In the genomic region with DNA sequence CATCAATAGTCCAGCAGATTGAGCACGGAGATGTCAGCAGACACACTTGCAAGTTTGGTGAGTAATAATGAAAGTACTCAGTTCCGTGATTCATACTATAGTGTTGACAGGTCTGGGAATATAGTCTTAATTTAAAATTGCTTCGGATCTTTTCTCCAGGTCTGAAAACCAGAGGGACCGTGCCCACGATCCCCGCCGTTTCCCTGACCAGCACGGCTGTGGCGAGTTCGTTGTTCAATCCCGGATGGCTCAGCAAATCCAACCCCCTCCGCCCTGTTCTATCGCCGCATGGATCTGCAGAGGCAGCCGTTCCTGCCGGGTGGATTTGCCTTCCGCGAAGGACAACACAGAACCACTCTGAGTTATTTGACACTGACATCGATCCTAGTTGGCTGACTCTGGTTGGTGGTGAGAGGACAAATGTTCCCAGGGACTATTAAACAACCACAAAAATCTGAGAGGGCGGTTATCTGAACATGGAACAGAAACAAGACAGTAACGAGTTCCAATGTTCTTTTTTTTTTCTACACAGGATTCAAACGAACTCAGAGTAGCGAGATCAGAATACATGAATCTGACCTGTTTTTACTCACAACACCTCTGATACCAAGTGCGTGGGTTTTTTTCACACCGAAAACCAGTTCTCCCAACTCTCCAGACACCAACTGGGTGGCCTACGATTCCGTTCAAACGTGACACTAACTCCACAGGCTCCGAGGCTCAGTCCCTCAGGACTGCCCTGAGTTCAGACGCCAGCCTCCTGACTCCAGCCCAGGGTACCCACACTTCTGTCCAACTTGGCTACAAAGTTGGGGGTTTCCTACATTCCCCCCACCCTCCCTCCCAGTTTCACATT, we compare ENCODE assay signal across 1 cellular context.
TF ChIP-seq lines count a peak whose summit lies in the region.

No MANE protein-coding gene starts in this region.

TF ChIP-seq in HepG2, 621 proteins besides CTCF, POLR2A, EP300 and RAD21 (continued from another document):
- TF ChIP-seq, protein P1, sequence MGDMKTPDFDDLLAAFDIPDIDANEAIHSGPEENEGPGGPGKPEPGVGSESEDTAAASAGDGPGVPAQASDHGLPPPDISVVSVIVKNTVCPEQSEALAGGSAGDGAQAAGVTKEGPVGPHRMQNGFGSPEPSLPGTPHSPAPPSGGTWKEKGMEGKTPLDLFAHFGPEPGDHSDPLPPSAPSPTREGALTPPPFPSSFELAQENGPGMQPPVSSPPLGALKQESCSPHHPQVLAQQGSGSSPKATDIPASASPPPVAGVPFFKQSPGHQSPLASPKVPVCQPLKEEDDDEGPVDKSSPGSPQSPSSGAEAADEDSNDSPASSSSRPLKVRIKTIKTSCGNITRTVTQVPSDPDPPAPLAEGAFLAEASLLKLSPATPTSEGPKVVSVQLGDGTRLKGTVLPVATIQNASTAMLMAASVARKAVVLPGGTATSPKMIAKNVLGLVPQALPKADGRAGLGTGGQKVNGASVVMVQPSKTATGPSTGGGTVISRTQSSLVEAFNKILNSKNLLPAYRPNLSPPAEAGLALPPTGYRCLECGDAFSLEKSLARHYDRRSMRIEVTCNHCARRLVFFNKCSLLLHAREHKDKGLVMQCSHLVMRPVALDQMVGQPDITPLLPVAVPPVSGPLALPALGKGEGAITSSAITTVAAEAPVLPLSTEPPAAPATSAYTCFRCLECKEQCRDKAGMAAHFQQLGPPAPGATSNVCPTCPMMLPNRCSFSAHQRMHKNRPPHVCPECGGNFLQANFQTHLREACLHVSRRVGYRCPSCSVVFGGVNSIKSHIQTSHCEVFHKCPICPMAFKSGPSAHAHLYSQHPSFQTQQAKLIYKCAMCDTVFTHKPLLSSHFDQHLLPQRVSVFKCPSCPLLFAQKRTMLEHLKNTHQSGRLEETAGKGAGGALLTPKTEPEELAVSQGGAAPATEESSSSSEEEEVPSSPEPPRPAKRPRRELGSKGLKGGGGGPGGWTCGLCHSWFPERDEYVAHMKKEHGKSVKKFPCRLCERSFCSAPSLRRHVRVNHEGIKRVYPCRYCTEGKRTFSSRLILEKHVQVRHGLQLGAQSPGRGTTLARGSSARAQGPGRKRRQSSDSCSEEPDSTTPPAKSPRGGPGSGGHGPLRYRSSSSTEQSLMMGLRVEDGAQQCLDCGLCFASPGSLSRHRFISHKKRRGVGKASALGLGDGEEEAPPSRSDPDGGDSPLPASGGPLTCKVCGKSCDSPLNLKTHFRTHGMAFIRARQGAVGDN (CRISPR knock-in tag; IDR thresholded peaks at IDR 0.05): 0 out of 2 replicates have a peak, but pooled peaks have one; percentile 12
- TF ChIP-seq HMG20A (CRISPR knock-in tag; IDR thresholded peaks at IDR 0.05; ENCODE audit: borderline replicate concordance) (no peak), ZNF3 (CRISPR knock-in tag; IDR thresholded peaks at IDR 0.05) (no peak), SATB2 (CRISPR knock-in tag; IDR thresholded peaks at IDR 0.05) (no peak), SP5 (CRISPR knock-in tag; IDR thresholded peaks at IDR 0.05; ENCODE audit: borderline replicate concordance, low read depth) (no peak), CBX2 (IDR thresholded peaks at IDR 0.05; ENCODE audit: low read depth, low read length) (peak; percentile 85), CBX2 (CRISPR knock-in tag; IDR thresholded peaks at IDR 0.05; ENCODE audit: low read depth) (peak; percentile 70; the same call in 1 of the 2 replicates), ZNF781 (CRISPR knock-in tag; IDR thresholded peaks at IDR 0.05; ENCODE audit: borderline replicate concordance, not compliant biosample characterization) (no peak), ZNF350 (CRISPR knock-in tag; IDR thresholded peaks at IDR 0.05; ENCODE audit: borderline replicate concordance, low read depth) (no peak), RNF2 (conservative IDR thresholded peaks at IDR 0.05; ENCODE audit: low read depth) (peak; percentile 59; the same call in 1 of the 2 replicates), NR1H2 (CRISPR knock-in tag; IDR thresholded peaks at IDR 0.05; ENCODE audit: borderline replicate concordance, low read depth) (no peak)
- TF ChIP-seq, protein P2, sequence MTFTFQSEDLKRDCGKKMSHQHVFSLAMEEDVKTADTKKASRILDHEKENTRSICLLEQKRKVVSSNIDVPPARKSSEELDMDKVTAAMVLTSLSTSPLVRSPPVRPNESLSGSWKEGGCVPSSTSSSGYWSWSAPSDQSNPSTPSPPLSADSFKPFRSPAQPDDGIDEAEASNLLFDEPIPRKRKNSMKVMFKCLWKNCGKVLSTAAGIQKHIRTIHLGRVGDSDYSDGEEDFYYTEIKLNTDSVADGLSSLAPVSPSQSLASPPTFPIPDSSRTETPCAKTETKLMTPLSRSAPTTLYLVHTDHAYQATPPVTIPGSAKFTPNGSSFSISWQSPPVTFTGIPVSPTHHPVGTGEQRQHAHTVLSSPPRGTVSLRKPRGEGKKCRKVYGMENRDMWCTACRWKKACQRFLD (CRISPR knock-in tag; IDR thresholded peaks at IDR 0.05; ENCODE audit: borderline replicate concordance): no peak
- TF ChIP-seq, protein P3, sequence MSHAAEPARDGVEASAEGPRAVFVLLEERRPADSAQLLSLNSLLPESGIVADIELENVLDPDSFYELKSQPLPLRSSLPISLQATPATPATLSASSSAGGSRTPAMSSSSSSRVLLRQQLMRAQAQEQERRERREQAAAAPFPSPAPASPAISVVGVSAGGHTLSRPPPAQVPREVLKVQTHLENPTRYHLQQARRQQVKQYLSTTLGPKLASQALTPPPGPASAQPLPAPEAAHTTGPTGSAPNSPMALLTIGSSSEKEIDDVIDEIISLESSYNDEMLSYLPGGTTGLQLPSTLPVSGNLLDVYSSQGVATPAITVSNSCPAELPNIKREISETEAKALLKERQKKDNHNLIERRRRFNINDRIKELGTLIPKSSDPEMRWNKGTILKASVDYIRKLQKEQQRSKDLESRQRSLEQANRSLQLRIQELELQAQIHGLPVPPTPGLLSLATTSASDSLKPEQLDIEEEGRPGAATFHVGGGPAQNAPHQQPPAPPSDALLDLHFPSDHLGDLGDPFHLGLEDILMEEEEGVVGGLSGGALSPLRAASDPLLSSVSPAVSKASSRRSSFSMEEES (CRISPR knock-in tag; IDR thresholded peaks at IDR 0.05): no peak
